In the genomic region with DNA sequence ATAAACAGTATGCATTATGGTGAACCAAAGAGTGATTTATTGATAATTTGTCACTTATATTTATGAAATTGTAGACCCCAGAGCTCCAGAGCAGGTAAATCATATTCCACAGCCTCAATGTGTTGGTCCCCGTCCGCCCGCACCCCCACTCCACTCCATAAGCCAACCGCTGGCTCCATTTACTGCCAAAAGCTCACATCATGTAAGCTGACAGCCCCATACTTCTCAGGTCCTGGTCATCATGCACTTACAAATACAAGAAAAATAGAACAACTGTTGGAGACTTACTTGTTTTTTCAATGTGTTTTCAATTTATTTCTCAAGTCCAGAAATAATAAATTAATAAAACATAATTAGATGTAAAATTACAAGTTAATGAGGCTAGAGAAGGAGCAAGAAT, we compare ENCODE assay signal across 24 cellular contexts.
"Had no signal": no experiment of that assay in that cellular context is flagged by ENCODE, and none has a peak within 500 bp of the region (broad histone marks: within the 10 kb centered on the region; RNA-seq: fewer than 3 reads in every experiment).

No MANE protein-coding gene starts in this region.

- H3K4me3 Mint-ChIP-seq: naive thymus-derived CD4-positive, alpha-beta T cell; natural killer cell treated with Interleukin-12 subunit alpha and Interleukin-12 subunit beta and Interleukin-15 and Interleukin-18, amount 100 ng/mL, for 72 hours; stimulated activated naive B cell treated with anti-CD40 and anti-IgM and Interleukin-4, amounts not matched to agents 10 μg/mL and 1 μg/mL and 100 μg/mL, for 72 hours had no signal

- H3K27me3 Mint-ChIP-seq: natural killer cell treated with Interleukin-12 subunit alpha and Interleukin-12 subunit beta and Interleukin-15 and Interleukin-18, amount 100 ng/mL, for 72 hours; progenitor cell of endocrine pancreas; stimulated activated naive B cell treated with anti-CD40 and anti-IgM and Interleukin-4, amounts not matched to agents 10 μg/mL and 1 μg/mL and 100 μg/mL, for 72 hours had no signal

- H3K36me3 Mint-ChIP-seq: natural killer cell treated with Interleukin-12 subunit alpha and Interleukin-12 subunit beta and Interleukin-15 and Interleukin-18, amount 100 ng/mL, for 72 hours; stimulated activated naive B cell treated with anti-CD40 and anti-IgM and Interleukin-4, amounts not matched to agents 10 μg/mL and 1 μg/mL and 100 μg/mL, for 72 hours had no signal

- ATAC-seq: left lung; mucosa of descending colon; naive thymus-derived CD4-positive, alpha-beta T cell; natural killer cell treated with Interleukin-12 subunit alpha and Interleukin-12 subunit beta and Interleukin-15 and Interleukin-18, amount 100 ng/mL, for 72 hours; stimulated activated naive B cell treated with anti-CD40 and anti-IgM and Interleukin-4, amounts not matched to agents 10 μg/mL and 1 μg/mL and 100 μg/mL, for 72 hours; stimulated activated naive CD8-positive, alpha-beta T cell treated with anti-CD3 and anti-CD28 coated beads, Interleukin-15, Interleukin-2, amounts not matched to agents 100 U/mL and 50 U/mL, for 24 hours had no signal

- H3K4me1 ChIP-seq: left lung, right lobe of liver, testis, thyroid gland, transverse colon, upper lobe of left lung had no signal

- H3K9me3 ChIP-seq: left lung, mucosa of descending colon, ovary, right atrium auricular region, right lobe of liver, stomach, testis, thyroid gland, transverse colon, upper lobe of left lung had no signal

- H3K4me3 ChIP-seq: left lung, lung, mucosa of descending colon, ovary, right atrium auricular region, right lobe of liver, stomach, testis, thyroid gland, transverse colon, upper lobe of left lung had no signal

- H3K4me1 Mint-ChIP-seq: naive thymus-derived CD4-positive, alpha-beta T cell; stimulated activated naive B cell treated with anti-CD40 and anti-IgM and Interleukin-4, amounts not matched to agents 10 μg/mL and 1 μg/mL and 100 μg/mL, for 72 hours had no signal

- H3K27me3 ChIP-seq: left lung, ovary, right atrium auricular region, right lobe of liver, stomach, testis, thyroid gland, transverse colon, upper lobe of left lung had no signal

- DNase-seq: hippocampal formation; kidney glomerular epithelial cell; left cardiac atrium; left lung; midbrain; mucosa of descending colon; naive thymus-derived CD4-positive, alpha-beta T cell; ovary; right lobe of liver; stimulated activated CD4-positive, alpha-beta T cell treated with anti-CD3 and anti-CD28 coated beads, Interleukin-12 subunit alpha, Interleukin-12 subunit beta, amount 100 ng/mL, for 4 hours; stimulated activated CD4-positive, alpha-beta T cell treated with anti-CD3 and anti-CD28 coated beads, Interleukin-15, amount 100 ng/mL, for 24 hours; stimulated activated CD4-positive, alpha-beta T cell treated with anti-CD3 and anti-CD28 coated beads, Interleukin-2, amount 100 ng/mL, for 24 hours; stimulated activated CD4-positive, alpha-beta T cell treated with anti-CD3 and anti-CD28 coated beads, Interleukin-4, amount 100 ng/mL, for 1 hour; stimulated activated naive B cell treated with anti-CD40 and anti-IgM and Interleukin-4, amounts not matched to agents 10 μg/mL and 1 μg/mL and 100 μg/mL, for 72 hours; stimulated activated naive CD8-positive, alpha-beta T cell treated with anti-CD3 and anti-CD28 coated beads, Interleukin-15, Interleukin-2, amounts not matched to agents 100 U/mL and 50 U/mL, for 24 hours; stomach; testis; thyroid gland; transverse colon; upper lobe of left lung had no signal

- H3K27ac ChIP-seq: left lung, ovary, right atrium auricular region, right lobe of liver, stomach, testis, thyroid gland, transverse colon, upper lobe of left lung had no signal

- H3K36me3 ChIP-seq: left lung, ovary, right atrium auricular region, right lobe of liver, stomach, thyroid gland, transverse colon, upper lobe of left lung had no signal

- H3K27ac Mint-ChIP-seq: naive thymus-derived CD4-positive, alpha-beta T cell; natural killer cell treated with Interleukin-12 subunit alpha and Interleukin-12 subunit beta and Interleukin-15 and Interleukin-18, amount 100 ng/mL, for 72 hours; progenitor cell of endocrine pancreas; stimulated activated naive B cell treated with anti-CD40 and anti-IgM and Interleukin-4, amounts not matched to agents 10 μg/mL and 1 μg/mL and 100 μg/mL, for 72 hours had no signal
